Comparison of ENCODE assay signal across 25 cellular contexts in the genomic region with DNA sequence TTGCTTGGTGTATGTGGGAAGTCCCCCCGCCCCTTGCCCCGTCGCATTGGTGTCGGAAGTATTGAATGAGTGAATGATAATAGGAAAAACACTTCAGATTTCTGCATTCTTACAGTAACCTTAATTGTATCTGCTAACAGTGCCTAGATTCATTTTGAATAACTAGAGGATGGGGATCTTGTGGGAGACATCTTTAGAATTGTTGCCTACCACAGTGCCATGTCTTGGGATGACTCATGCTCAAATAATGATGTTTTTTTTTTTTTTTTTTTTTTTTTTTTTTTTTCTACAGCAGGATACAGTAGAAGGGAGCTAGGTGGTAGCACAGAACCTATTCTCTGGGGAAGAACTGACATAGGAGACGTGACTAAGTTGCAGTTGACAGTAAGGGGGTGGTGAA.
DNase-seq lines count a peak whose midpoint lies in the region; ATAC-seq and TF ChIP-seq lines count a peak whose summit lies in the region.
"Had no signal": no experiment of that assay in that cellular context is flagged by ENCODE, and none has a peak within 500 bp of the region (broad histone marks: within the 10 kb centered on the region; RNA-seq: fewer than 3 reads in every experiment).

No MANE protein-coding gene starts in this region.

- no peak for ATAC-seq in CD8-positive, alpha-beta T cell
- ATAC-seq in HG02840 (IDR thresholded peaks at IDR 0.05; ENCODE audit: low FRiP score, unreplicated experiment), result no peak
- ATAC-seq: activated CD8-positive, alpha-beta memory T cell treated with anti-CD3 and anti-CD28 coated beads, Interleukin-2, amount 10 ng/mL, durations not matched to agents 7 days and 5 days; HCT116; Panc1; stimulated activated effector memory CD8-positive, alpha-beta T cell treated with anti-CD3 and anti-CD28 coated beads, Interleukin-12 subunit alpha, Interleukin-12 subunit beta, amount 100 ng/mL, for 72 hours had no signal

- H3K9me3 ChIP-seq in breast epithelium, result no peaks in the 10 kb centered on the region
- H3K9me3 ChIP-seq in CD8-positive, alpha-beta T cell (ENCODE audit: low read length), result no peaks in the 10 kb centered on the region
- H3K9me3 ChIP-seq: Caco-2, MG63, sigmoid colon, upper lobe of left lung had no signal

- H3K4me1 Mint-ChIP-seq in MCF 10A (ENCODE audit: insufficient read depth, unreplicated experiment) (peaks cover 7% of the 10 kb centered on the region), osteocyte (ENCODE audit: unreplicated experiment) (peaks cover 17% of the 10 kb centered on the region)
- no peaks in the 10 kb centered on the region for H3K4me1 Mint-ChIP-seq in CD8-positive, alpha-beta T cell (ENCODE audit: low read depth)
- H3K4me1 Mint-ChIP-seq: activated CD8-positive, alpha-beta memory T cell treated with anti-CD3 and anti-CD28 coated beads, Interleukin-2, amount 10 ng/mL, durations not matched to agents 7 days and 5 days; neural crest cell; stimulated activated effector memory CD8-positive, alpha-beta T cell treated with anti-CD3 and anti-CD28 coated beads, Interleukin-12 subunit alpha, Interleukin-12 subunit beta, amount 100 ng/mL, for 72 hours had no signal

- no TSS peak for BruUV-seq in MCF 10A (replicated peaks; lab: Mats Ljungman, UMichigan)

- CTCF ChIA-PET in MCF 10A (lab: Yijun Ruan, JAX), result no interaction called here
- CTCF ChIA-PET in CD8-positive, alpha-beta T cell (lab: Charles Lee), result no interaction called here

- H3K27ac Mint-ChIP-seq in MCF 10A (ENCODE audit: low read depth, unreplicated experiment), result no peak overlapping the region
- no peak overlapping the region for H3K27ac Mint-ChIP-seq in osteocyte (ENCODE audit: unreplicated experiment)
- H3K27ac Mint-ChIP-seq in CD8-positive, alpha-beta T cell, result no peak overlapping the region
- H3K27ac Mint-ChIP-seq: activated CD8-positive, alpha-beta memory T cell treated with anti-CD3 and anti-CD28 coated beads, Interleukin-2, amount 10 ng/mL, durations not matched to agents 7 days and 5 days; activated naive CD8-positive, alpha-beta T cell; stimulated activated effector memory CD8-positive, alpha-beta T cell treated with anti-CD3 and anti-CD28 coated beads, Interleukin-12 subunit alpha, Interleukin-12 subunit beta, amount 100 ng/mL, for 72 hours had no signal

- no peak for TF ChIP-seq POLR2A in breast epithelium (IDR thresholded peaks at IDR 0.05)

- no peaks in the 10 kb centered on the region for H3K36me3 ChIP-seq in breast epithelium
- H3K36me3 ChIP-seq in CD8-positive, alpha-beta T cell (ENCODE audit: insufficient read depth, low read length), result no peaks in the 10 kb centered on the region
- H3K36me3 ChIP-seq: MG63, sigmoid colon, upper lobe of left lung, WERI-Rb-1 had no signal

- TF ChIP-seq CTCF in MCF 10A (IDR thresholded peaks at IDR 0.05; ENCODE audit: unreplicated experiment), result no peak
- no peak for TF ChIP-seq CTCF in breast epithelium (IDR thresholded peaks at IDR 0.05)
- no peak for TF ChIP-seq CTCF in foreskin fibroblast (IDR thresholded peaks at IDR 0.05; ENCODE audit: low read depth, low read length)
- TF ChIP-seq CTCF in osteocyte (IDR thresholded peaks at IDR 0.05), result no peak
- TF ChIP-seq CTCF in CD8-positive, alpha-beta T cell (IDR thresholded peaks at IDR 0.05), result no peak

- intact Hi-C loops in MCF 10A (cut with micrococcal nuclease), result no loop called here
- intact Hi-C loops in breast epithelium (cut with DNase I; ENCODE audit: low total_unique reads), result no loop called here
- intact Hi-C loops in CD8-positive, alpha-beta T cell (cut with DNase I, micrococcal nuclease), result no loop called here

- POLR2A ChIA-PET in MCF 10A (lab: Yijun Ruan, JAX), result no interaction called here
- POLR2A ChIA-PET in CD8-positive, alpha-beta T cell (lab: Charles Lee), result no interaction called here

- H3K4me3 ChIP-seq in breast epithelium (no peak overlapping the region), foreskin fibroblast (ENCODE audit: low read depth in 1 of 2, low read length in 2 of 2) (no peak overlapping the region)
- no peak overlapping the region for H3K4me3 ChIP-seq in CD8-positive, alpha-beta T cell (ENCODE audit: low read depth, low read length)
- H3K4me3 ChIP-seq: coronary artery, lung, MG63, sigmoid colon, upper lobe of left lung had no signal

- H3K36me3 Mint-ChIP-seq in MCF 10A (ENCODE audit: insufficient read depth, unreplicated experiment) (no peaks in the 10 kb centered on the region), osteocyte (ENCODE audit: unreplicated experiment) (no peaks in the 10 kb centered on the region)
- no peaks in the 10 kb centered on the region for H3K36me3 Mint-ChIP-seq in CD8-positive, alpha-beta T cell
- H3K36me3 Mint-ChIP-seq: activated CD8-positive, alpha-beta memory T cell treated with anti-CD3 and anti-CD28 coated beads, Interleukin-2, amount 10 ng/mL, durations not matched to agents 7 days and 5 days; activated naive CD8-positive, alpha-beta T cell; stimulated activated effector memory CD8-positive, alpha-beta T cell treated with anti-CD3 and anti-CD28 coated beads, Interleukin-12 subunit alpha, Interleukin-12 subunit beta, amount 100 ng/mL, for 72 hours had no signal

- no peak overlapping the region for H3K27ac ChIP-seq in breast epithelium
- no peak overlapping the region for H3K27ac ChIP-seq in CD8-positive, alpha-beta T cell (ENCODE audit: low read depth, low read length)
- H3K27ac ChIP-seq: coronary artery, HL-60, sigmoid colon, upper lobe of left lung, WERI-Rb-1 had no signal

- no peaks in the 10 kb centered on the region for H3K27me3 Mint-ChIP-seq in MCF 10A (ENCODE audit: insufficient read depth, unreplicated experiment)
- no peaks in the 10 kb centered on the region for H3K27me3 Mint-ChIP-seq in osteocyte (ENCODE audit: unreplicated experiment)
- H3K27me3 Mint-ChIP-seq in CD8-positive, alpha-beta T cell (ENCODE audit: low read depth), result peaks cover 2% of the 10 kb centered on the region
- H3K27me3 Mint-ChIP-seq: activated naive CD8-positive, alpha-beta T cell had no signal

- no peaks in the 10 kb centered on the region for H3K4me1 ChIP-seq in breast epithelium
- no peaks in the 10 kb centered on the region for H3K4me1 ChIP-seq in CD8-positive, alpha-beta T cell (ENCODE audit: insufficient read depth, low read length)
- H3K4me1 ChIP-seq: Caco-2, upper lobe of left lung had no signal

- no peaks in the 10 kb centered on the region for H3K27me3 ChIP-seq in breast epithelium
- H3K27me3 ChIP-seq in CD8-positive, alpha-beta T cell (ENCODE audit: insufficient read depth, low read length), result no peaks in the 10 kb centered on the region
- H3K27me3 ChIP-seq: MG63, sigmoid colon, upper lobe of left lung had no signal

- H3K9me3 Mint-ChIP-seq in MCF 10A (ENCODE audit: unreplicated experiment) (no peaks in the 10 kb centered on the region), osteocyte (ENCODE audit: unreplicated experiment) (peaks cover 4% of the 10 kb centered on the region)
- H3K9me3 Mint-ChIP-seq in CD8-positive, alpha-beta T cell, result no peaks in the 10 kb centered on the region
- H3K9me3 Mint-ChIP-seq: stimulated activated effector memory CD8-positive, alpha-beta T cell treated with anti-CD3 and anti-CD28 coated beads, Interleukin-12 subunit alpha, Interleukin-12 subunit beta, amount 100 ng/mL, for 72 hours had no signal

- H3K4me3 Mint-ChIP-seq in MCF 10A (ENCODE audit: unreplicated experiment) (no peak overlapping the region), osteocyte (ENCODE audit: unreplicated experiment) (no peak overlapping the region)
- no peak overlapping the region for H3K4me3 Mint-ChIP-seq in CD8-positive, alpha-beta T cell
- H3K4me3 Mint-ChIP-seq: activated CD8-positive, alpha-beta memory T cell treated with anti-CD3 and anti-CD28 coated beads, Interleukin-2, amount 10 ng/mL, durations not matched to agents 7 days and 5 days; activated naive CD8-positive, alpha-beta T cell; neural crest cell; stimulated activated effector memory CD8-positive, alpha-beta T cell treated with anti-CD3 and anti-CD28 coated beads, Interleukin-12 subunit alpha, Interleukin-12 subunit beta, amount 100 ng/mL, for 72 hours had no signal

- DNase-seq in MCF 10A (ENCODE audit: unreplicated experiment), result peak; percentile 12
- no peak for DNase-seq in breast epithelium (ENCODE audit: low spot score in 2 of 2)
- DNase-seq in SW480 (ENCODE audit: low spot score), result peak; percentile 27
- DNase-seq in foreskin fibroblast, result peak; percentile 3 to 15
- DNase-seq in activated T-cell treated with anti-CD3 and anti-CD28 coated beads, Interleukin-2, amount 50 U/mL, for 48 hours, result no peak
- no peak for DNase-seq in osteocyte (ENCODE audit: extremely low spot score, unreplicated experiment)
- no peak for DNase-seq in CD8-positive, alpha-beta T cell
- DNase-seq: activated CD8-positive, alpha-beta memory T cell treated with anti-CD3 and anti-CD28 coated beads, Interleukin-2, amount 10 ng/mL, durations not matched to agents 7 days and 5 days; Caco-2; MG63; NCI-H2029; NCI-H526 treated with DMSO at 0.1 percent for 48 hours; sigmoid colon; stimulated activated CD4-positive, alpha-beta T cell treated with anti-CD3 and anti-CD28 coated beads, Interleukin-4, amount 100 ng/mL, for 4 hours; upper lobe of left lung; WERI-Rb-1 had no signal

Comparison
In these comparisons a context has a peak if more than half of its experiments do, and no peak if none do; other contexts are left out.
1. DNase-seq: peak in MCF 10A (single experiment), SW480 (single experiment) and foreskin fibroblast (2 of 2); none in breast epithelium (0 of 2), activated T-cell treated with anti-CD3 and anti-CD28 coated beads, Interleukin-2, amount 50 U/mL, for 48 hours (0 of 2), osteocyte (single experiment) and CD8-positive, alpha-beta T cell (0 of 7).